ENCODE assay signal across 8 cellular contexts in the genomic region with DNA sequence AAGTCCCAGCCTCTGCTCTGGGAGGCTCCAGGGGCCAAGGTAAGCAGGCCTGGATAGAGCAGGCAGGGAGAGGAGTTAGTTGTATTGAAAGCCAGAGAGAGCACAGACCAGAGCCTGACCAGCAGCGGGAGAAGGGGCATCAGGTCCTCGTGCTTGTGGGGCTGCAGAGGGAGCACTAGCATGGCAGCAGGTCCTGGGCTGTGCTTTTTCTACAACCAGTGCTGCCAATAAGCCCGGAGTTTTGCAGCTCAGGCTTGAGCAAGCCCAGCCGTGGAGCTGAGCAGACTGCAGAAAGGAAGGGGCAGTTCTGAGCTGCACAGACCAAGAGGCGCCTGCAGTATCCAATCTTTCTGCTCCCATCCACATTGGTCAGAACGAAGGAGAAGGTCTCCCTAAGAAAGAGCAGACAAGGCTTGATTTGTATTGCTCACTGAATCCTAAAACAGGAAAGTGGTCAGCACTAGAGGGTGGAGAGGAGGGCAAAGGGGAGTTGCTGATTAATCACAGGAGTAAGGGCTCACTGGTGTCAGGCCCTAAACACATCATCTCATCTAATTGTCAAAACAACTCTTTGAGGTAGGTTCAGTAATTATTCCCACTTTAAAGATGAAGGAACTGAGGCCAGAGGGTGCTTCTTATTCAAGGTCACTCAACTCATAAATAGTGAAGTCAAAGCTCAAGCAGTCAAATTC. TPM values are rescaled to one million over a fixed set of nuclear protein-coding genes. Genes with fewer than 3 reads are reported as not detected.
A peak's percentile ranks its signal among the peaks of the same experiment; 100 is the strongest.
DNase-seq lines count a peak whose midpoint lies in the region; ATAC-seq and TF ChIP-seq lines count a peak whose summit lies in the region.

No MANE protein-coding gene starts in this region.

- H3K27ac ChIP-seq in WERI-Rb-1 (no peak overlapping the region), spleen (peak overlapping the region; percentile 96 to 100 (median 98)), sigmoid colon (no peak overlapping the region)

- H3K9me3 ChIP-seq in WERI-Rb-1 (ENCODE audit: severe bottlenecking), result no peaks in the 10 kb centered on the region
- no peaks in the 10 kb centered on the region for H3K9me3 ChIP-seq in spleen
- H3K9me3 ChIP-seq in sigmoid colon, result no peaks in the 10 kb centered on the region

- POLR2A ChIA-PET in HEK293T (lab: Yijun Ruan, JAX), result no interaction called here

- TF ChIP-seq EP300 in sigmoid colon (IDR thresholded peaks at IDR 0.05), result no peak

- TF ChIP-seq CTCF in WERI-Rb-1 (IDR thresholded peaks at IDR 0.05; ENCODE audit: low read depth, low read length), result peak; percentile 80
- peak in 7 of 11 experiments; percentile 28 to 73 (median 42) for TF ChIP-seq CTCF in spleen (IDR thresholded peaks at IDR 0.05 in 8 of 11, conservative IDR thresholded peaks at IDR 0.05 in 3 of 11)
- no peak for TF ChIP-seq CTCF in sigmoid colon (IDR thresholded peaks at IDR 0.05)

- intact Hi-C loops in spleen (cut with DNase I; ENCODE audit: low total_unique reads), result loop anchor here (10.0 kb wide), 1 partner anchor 53 kb away; a partner anchor contains a TSS
- intact Hi-C loops in sigmoid colon (cut with DNase I), result no loop called here

- H3K4me1 ChIP-seq in spleen (peaks cover 79 to 100% (median 99%) of the 10 kb centered on the region in 6 donors), sigmoid colon (peaks cover 0 to 3% (median 0%) of the 10 kb centered on the region in 4 donors)

- H3K36me3 ChIP-seq in WERI-Rb-1 (no peaks in the 10 kb centered on the region), spleen (peaks cover 0 to 75% (median 52%) of the 10 kb centered on the region in 6 donors), sigmoid colon (no peaks in the 10 kb centered on the region)

- H3K4me3 ChIP-seq in WERI-Rb-1 (ENCODE audit: low read depth, low read length), result no peak overlapping the region
- peak overlapping the region; percentile 38 to 88 (median 52) for H3K4me3 ChIP-seq in spleen
- no peak overlapping the region for H3K4me3 ChIP-seq in sigmoid colon

- 50 to 63% (median 55%) methylated on average over 5 to 6 of the region's 6 CpGs for WGBS in spleen, 5 donors
- WGBS in sigmoid colon, 2 donors, result 69 to 81% methylated on average over 6 of the region's 6 CpGs

- H3K27me3 ChIP-seq in WERI-Rb-1 (ENCODE audit: insufficient read depth, low read depth, severe bottlenecking), result no peaks in the 10 kb centered on the region
- H3K27me3 ChIP-seq in spleen (replicated peaks in 1 of 7), result no peaks in the 10 kb centered on the region
- peaks cover 0 to 18% (median 0%) of the 10 kb centered on the region in 3 donors for H3K27me3 ChIP-seq in sigmoid colon

- CTCF ChIA-PET in HEK293T (lab: Yijun Ruan, JAX), result interaction anchor here (0.8 kb wide), 1 partner anchor 25 kb away, joined by 4 read pairs; no protein-coding TSS in a partner anchor

- ATAC-seq in GM18907 (IDR thresholded peaks at IDR 0.05; ENCODE audit: unreplicated experiment), result no peak

- peak; percentile 23 to 27 for DNase-seq in AML-193 (lab: John Stamatoyannopoulos, UW)
- DNase-seq in HEK293T (ENCODE audit: extremely low spot score), result peak; percentile 58
- peak; percentile 59 for DNase-seq in WERI-Rb-1
- peak; percentile 54 for DNase-seq in effector CD8-positive, alpha-beta T cell (lab: John Stamatoyannopoulos, UW)
- DNase-seq in spleen, result peak; percentile 88
- DNase-seq in sigmoid colon, result no peak
- DNase-seq in kidney glomerular epithelial cell (lab: John Stamatoyannopoulos, UW), result no peak

- TF ChIP-seq POLR2A in spleen (IDR thresholded peaks at IDR 0.05), result no peak
- TF ChIP-seq POLR2A in sigmoid colon (IDR thresholded peaks at IDR 0.05), result no peak

TF ChIP-seq in HEK293T, 16 proteins besides CTCF, POLR2A, EP300 and RAD21:
- no peak for TF ChIP-seq HDGF (IDR thresholded peaks at IDR 0.05; ENCODE audit: borderline replicate concordance)
- TF ChIP-seq FOXK2 (IDR thresholded peaks at IDR 0.05), result no peak
- TF ChIP-seq L3MBTL2 (conservative IDR thresholded peaks at IDR 0.05), result no peak
- no peak for TF ChIP-seq CTBP1 (IDR thresholded peaks at IDR 0.05; ENCODE audit: borderline replicate concordance)
- no peak for TF ChIP-seq SP1 (IDR thresholded peaks at IDR 0.05)
- no peak for TF ChIP-seq LEF1 (IDR thresholded peaks at IDR 0.05; ENCODE audit: borderline replicate concordance)
- TF ChIP-seq ZNF384 (IDR thresholded peaks at IDR 0.05), result no peak

RNA-seq across cellular contexts. Expression of a gene that starts 2.7 kb away (rescaled TPM):
- total RNA-seq in spleen, result 100 to 1,000 TPM; 127 to 182 (median 153) TPM
- polyA plus RNA-seq in spleen, result 100 to 1,000 TPM in 2 of 3 donors, 10 to 100 TPM in 1; 90.3 to 106 (median 101) TPM
- total RNA-seq in sigmoid colon, result 1 to 10 TPM; 2.3 to 5.9 (median 4.8) TPM
- polyA plus RNA-seq in sigmoid colon, result 10 to 100 TPM; 34.2 to 77.0 (median 46.5) TPM

RNA-seq across cellular contexts. Expression of a gene that starts 29.8 kb away (rescaled TPM):
- 10 to 100 TPM in 6 of 7 donors, 1 to 10 TPM in 1; 6.0 to 58.3 (median 25.6) TPM for total RNA-seq in spleen
- 100 to 1,000 TPM in 1 of 3 donors, 10 to 100 TPM in 2; 40.1 to 159 (median 59.2) TPM for polyA plus RNA-seq in spleen
- 1 to 10 TPM in 2 of 4 donors, under 1 TPM in 1, not detected in 1; 0.71 to 2.6 (median 1.8) TPM for total RNA-seq in sigmoid colon
- 10 to 100 TPM in 1 of 3 donors, not detected in 2; 11.0 TPM for polyA plus RNA-seq in sigmoid colon

RNA-seq across cellular contexts. Expression of a gene that starts 57.7 kb away (rescaled TPM):
- total RNA-seq in spleen (100 to 1,000 TPM in 4 of 7 donors, 10 to 100 TPM in 3; 90.9 to 140 (median 105) TPM), sigmoid colon (10 to 100 TPM; 23.8 to 41.0 (median 30.6) TPM)
- polyA plus RNA-seq in spleen (10 to 100 TPM; 61.1 to 69.2 (median 65.4) TPM), sigmoid colon (10 to 100 TPM in 1 of 3 donors, 1 to 10 TPM in 2; 7.2 to 29.5 (median 7.2) TPM)

RNA-seq across cellular contexts. Expression of a gene that starts 57.9 kb away (rescaled TPM):
- total RNA-seq in spleen (100 to 1,000 TPM in 3 of 7 donors, 10 to 100 TPM in 4; 64.0 to 188 (median 81.0) TPM), sigmoid colon (10 to 100 TPM; 47.6 to 69.6 (median 54.5) TPM)
- polyA plus RNA-seq in spleen (100 to 1,000 TPM in 2 of 3 donors, 10 to 100 TPM in 1; 90.5 to 130 (median 105) TPM), sigmoid colon (10 to 100 TPM; 27.0 to 58.4 (median 44.9) TPM)

Comparison
In these comparisons a context has a peak if more than half of its experiments do, and no peak if none do; other contexts are left out.
1. DNase-seq: peak in AML-193 (2 of 2), HEK293T (single experiment), WERI-Rb-1 (single experiment), effector CD8-positive, alpha-beta T cell (single experiment) and spleen (single experiment); none in sigmoid colon (single experiment) and kidney glomerular epithelial cell (single experiment).
2. H3K27ac ChIP-seq: peak in spleen (8 of 8); none in WERI-Rb-1 (single experiment) and sigmoid colon (0 of 4).
3. H3K4me3 ChIP-seq: peak in spleen (8 of 8); none in WERI-Rb-1 (single experiment) and sigmoid colon (0 of 4).
4. CTCF ChIP-seq: peak in WERI-Rb-1 (single experiment) and spleen (7 of 11); none in sigmoid colon (0 of 4).
5. RNA of a gene that starts 2.7 kb away (total RNA-seq): 127 to 182 TPM in spleen; 2.3 to 5.9 TPM in sigmoid colon; every median in the first group is over 10 times any median in the second.